10 cellular contexts compared by ENCODE assay signal in genomic region chr6:95087394-95088097, GRCh38.
DNase-seq lines count a peak whose midpoint lies in the region; ATAC-seq, FAIRE-seq and TF ChIP-seq lines count a peak whose summit lies in the region.
"Had no signal": no experiment of that assay in that cellular context is flagged by ENCODE, and none has a peak within 500 bp of the region (broad histone marks: within the 10 kb centered on the region; RNA-seq: fewer than 3 reads in every experiment).

No MANE protein-coding gene starts in this region.

- POLR2A ChIA-PET in SK-N-SH (lab: Yijun Ruan, JAX) = no interaction called here

- H3K9ac ChIP-seq in SK-N-SH = no peak overlapping the region
- no peak overlapping the region for H3K9ac ChIP-seq in kidney (ENCODE audit: low read length in 2 of 2)

- H3K9me3 ChIP-seq in SK-N-SH = no peaks in the 10 kb centered on the region
- no peaks in the 10 kb centered on the region for H3K9me3 ChIP-seq in kidney (ENCODE audit: control insufficient read depth in 1 of 2, low read length in 2 of 2)
- H3K9me3 ChIP-seq: thyroid gland had no signal

- H3K4me2 ChIP-seq in SK-N-SH = no peak overlapping the region

- H3K36me3 ChIP-seq in SK-N-SH (replicated peaks in 1 of 2; ENCODE audit: control insufficient read depth in 1 of 2, insufficient read depth in 2 of 2, low read length in 1 of 2) (no peaks in the 10 kb centered on the region), kidney (ENCODE audit: control insufficient read depth in 1 of 2, insufficient read depth in 2 of 2, low read length in 2 of 2) (no peaks in the 10 kb centered on the region)
- H3K36me3 ChIP-seq: thyroid gland had no signal

- no peak for TF ChIP-seq EP300 in SK-N-SH (IDR thresholded peaks at IDR 0.05; ENCODE audit: borderline replicate concordance in 1 of 2, low read depth in 1 of 2, low read length in 1 of 2)

- FAIRE-seq in kidney (lab: Jason Lieb, UNC) = no peak

- CTCF ChIA-PET in SK-N-SH (lab: Yijun Ruan, JAX) = interaction anchor here (1.1 kb wide), 2 partner anchors 8 to 1664 kb away, joined by 3 to 4 read pairs; no protein-coding TSS in a partner anchor

- WGBS in SK-N-SH (ENCODE audit: low lambda C conversion rate) = 9% methylated on average over 7 of the region's 8 CpGs

- no peaks in the 10 kb centered on the region for H4K20me1 ChIP-seq in SK-N-SH (ENCODE audit: insufficient read depth)

- TF ChIP-seq CTCF in SK-N-SH (IDR thresholded peaks at IDR 0.05) (no peak), kidney (IDR thresholded peaks at IDR 0.05; ENCODE audit: borderline replicate concordance, extremely low read depth, insufficient read depth) (no peak)

- no peaks in the 10 kb centered on the region for H3K79me2 ChIP-seq in SK-N-SH (ENCODE audit: insufficient read depth)

- H3F3A ChIP-seq in SK-N-SH (replicated peaks; ENCODE audit: insufficient read depth) = no peaks in the 10 kb centered on the region

- DNase-seq in DMS 273 (lab: John Stamatoyannopoulos, UW; ENCODE audit: unreplicated experiment) (peak; percentile 87), NCI-H1694 treated with DMSO at 0.1 percent for 48 hours (lab: John Stamatoyannopoulos, UW) (peak; percentile 84), SK-N-SH (peak; percentile 34), iris pigment epithelial cell (ENCODE audit: low read depth) (peak; percentile 93), kidney (no peak)
- DNase-seq: activated B cell treated with CpG ODN at 0.5 μM for 24 hours had no signal

- no peak for TF ChIP-seq POLR2A in GM18505 (IDR thresholded peaks at IDR 0.05; ENCODE audit: borderline replicate concordance, extremely low read depth, insufficient read depth, insufficient read length)

- H3K27ac ChIP-seq in SK-N-SH (ENCODE audit: low read depth in 2 of 2, low read length in 1 of 2) (no peak overlapping the region), kidney (ENCODE audit: low read depth in 2 of 2, low read length in 2 of 2) (no peak overlapping the region)
- H3K27ac ChIP-seq: thyroid gland had no signal

- intact Hi-C loops in kidney (cut with DNase I) = no loop called here

- H3K9me2 ChIP-seq in SK-N-SH = no peaks in the 10 kb centered on the region

- H3K27me3 ChIP-seq in SK-N-SH (ENCODE audit: insufficient read depth) = no peaks in the 10 kb centered on the region
- H3K27me3 ChIP-seq: thyroid gland had no signal

- no peak overlapping the region for H3K4me3 ChIP-seq in SK-N-SH (ENCODE audit: low read depth in 2 of 2, low read length in 1 of 2)
- H3K4me3 ChIP-seq in kidney (ENCODE audit: low read length in 2 of 2) = no peak overlapping the region
- H3K4me3 ChIP-seq: thyroid gland had no signal

- H2AFZ ChIP-seq in SK-N-SH (ENCODE audit: low read depth) = no peak overlapping the region

- no peak for TF ChIP-seq RAD21 in SK-N-SH (IDR thresholded peaks at IDR 0.05; ENCODE audit: low read length)

- H3K4me1 ChIP-seq in SK-N-SH (ENCODE audit: control insufficient read depth in 1 of 2, insufficient read depth in 2 of 2, low read depth in 1 of 2, low read length in 1 of 2) = peaks cover 2 to 4% of the 10 kb centered on the region in 2 experiments; a peak in 3 of 4 replicates
- peaks cover 0 to 2% of the 10 kb centered on the region in 2 donors for H3K4me1 ChIP-seq in kidney (ENCODE audit: control insufficient read depth in 1 of 2, insufficient read depth in 1 of 2, low read depth in 1 of 2, low read length in 2 of 2)
- H3K4me1 ChIP-seq: thyroid gland had no signal

- no peak for ATAC-seq in HG03571 (IDR thresholded peaks at IDR 0.05; ENCODE audit: unreplicated experiment)
- no peak for ATAC-seq in GM18505 (IDR thresholded peaks at IDR 0.05; ENCODE audit: unreplicated experiment)
- no peak for ATAC-seq in GM19397 (IDR thresholded peaks at IDR 0.05; ENCODE audit: unreplicated experiment)

TF ChIP-seq in SK-N-SH, 30 proteins besides CTCF, POLR2A, EP300 and RAD21:
- 0 out of 2 replicates have a peak, but pooled peaks have one; percentile 30 for TF ChIP-seq NFIC (IDR thresholded peaks at IDR 0.05; ENCODE audit: borderline replicate concordance)
- TF ChIP-seq RFX5 (IDR thresholded peaks at IDR 0.05; ENCODE audit: low read length) = no peak
